In the genomic region with DNA sequence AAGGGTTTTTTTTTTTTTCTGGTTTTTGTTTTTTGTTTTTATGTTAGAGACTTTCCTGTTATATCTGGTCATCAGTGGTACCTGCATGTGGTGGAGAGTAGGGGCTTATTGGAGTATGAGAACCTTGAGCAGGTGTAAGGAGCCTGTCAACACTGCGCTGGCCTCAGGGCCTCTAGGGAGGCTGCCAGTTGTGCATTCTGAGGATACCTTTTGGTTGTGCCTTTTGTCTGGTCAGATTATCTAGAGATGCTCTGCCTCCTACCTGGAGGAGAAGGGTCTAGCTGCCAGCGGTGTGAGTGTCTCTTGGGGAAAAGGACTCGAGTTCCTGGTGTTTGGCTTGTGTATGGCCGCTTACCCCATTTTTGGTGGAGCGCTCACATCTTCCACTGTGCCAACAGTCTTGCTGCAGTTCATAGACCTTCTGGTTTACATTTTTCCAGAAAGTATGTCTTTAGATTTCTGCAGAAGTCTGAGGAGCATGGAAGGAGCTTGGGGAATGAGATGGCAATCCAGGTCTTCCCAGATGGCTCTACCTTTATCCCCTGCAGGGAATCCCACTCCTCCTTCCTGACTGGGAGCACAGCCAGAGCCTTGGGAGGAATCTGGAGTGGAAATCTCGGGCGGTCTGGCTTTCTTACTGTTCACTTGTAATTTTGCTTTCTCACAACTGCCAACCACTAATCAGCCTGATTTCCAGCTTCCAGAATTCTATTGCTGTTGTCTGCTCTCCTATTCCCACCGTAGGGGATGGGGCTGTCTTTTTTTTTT, we compare ENCODE assay signal across 17 cellular contexts. TPM values are rescaled to one million over a fixed set of nuclear protein-coding genes. Genes with fewer than 3 reads are reported as not detected.
DNase-seq lines count a peak whose midpoint lies in the region; ATAC-seq and TF ChIP-seq lines count a peak whose summit lies in the region.
"Had no signal": no experiment of that assay in that cellular context is flagged by ENCODE, and none has a peak within 500 bp of the region (broad histone marks: within the 10 kb centered on the region; RNA-seq: fewer than 3 reads in every experiment).

No MANE protein-coding gene starts in this region.

- no peak overlapping the region for H3K4me3 Mint-ChIP-seq in GM23338
- H3K4me3 Mint-ChIP-seq in activated naive CD8-positive, alpha-beta T cell treated with anti-CD3 and anti-CD28 coated beads for 36 hours = no peak overlapping the region

- intact Hi-C loops in A673 (cut with micrococcal nuclease; ENCODE audit: unreplicated experiment) = no loop called here
- intact Hi-C loops in left lung (cut with DNase I) = no loop called here
- intact Hi-C loops in cardiac septum (cut with DNase I) = no loop called here

- DNase-seq in A673 (ENCODE audit: low spot score) (no peak), GM23338 (ENCODE audit: low spot score) (no peak), left lung (no peak), NCI-H1694 (lab: John Stamatoyannopoulos, UW) (no peak), cardiac septum (ENCODE audit: low spot score) (no peak), suprapubic skin (ENCODE audit: low spot score in 2 of 2) (no peak)
- DNase-seq in activated naive CD8-positive, alpha-beta T cell treated with anti-CD3 and anti-CD28 coated beads for 36 hours = no peak
- DNase-seq: C1 segment of cervical spinal cord; effector memory CD4-positive, alpha-beta T cell; islet precursor cell; NCI-H1436 treated with DMSO at 0.1 percent for 48 hours; NCI-H748 treated with DMSO at 0.1 percent for 48 hours; retina; Right ventricle myocardium superior; stimulated activated CD4-positive, alpha-beta T cell treated with anti-CD3 and anti-CD28 coated beads, Interleukin-4, amount 100 ng/mL, for 1 hour had no signal

- peaks cover 12% of the 10 kb centered on the region for H3K36me3 Mint-ChIP-seq in GM23338 (ENCODE audit: low read depth)
- peaks cover 40% of the 10 kb centered on the region for H3K36me3 Mint-ChIP-seq in activated naive CD8-positive, alpha-beta T cell treated with anti-CD3 and anti-CD28 coated beads for 36 hours

- H3K9me3 ChIP-seq in A673 (ENCODE audit: low read depth, low read length, poor library complexity, severe bottlenecking) (no peaks in the 10 kb centered on the region), left lung (no peaks in the 10 kb centered on the region), suprapubic skin (no peaks in the 10 kb centered on the region)

- no peaks in the 10 kb centered on the region; the same call in 2 of the 3 replicates for H3K4me1 Mint-ChIP-seq in GM23338
- peaks cover 60% of the 10 kb centered on the region for H3K4me1 Mint-ChIP-seq in activated naive CD8-positive, alpha-beta T cell treated with anti-CD3 and anti-CD28 coated beads for 36 hours

- H3K4me1 ChIP-seq in A673 (ENCODE audit: insufficient read depth, low read length, poor library complexity, severe bottlenecking) = peaks cover 31% of the 10 kb centered on the region
- H3K4me1 ChIP-seq in GM23338 (ENCODE audit: insufficient read depth) = no peaks in the 10 kb centered on the region
- peaks cover 27 to 48% of the 10 kb centered on the region in 2 donors for H3K4me1 ChIP-seq in left lung
- H3K4me1 ChIP-seq in suprapubic skin = peaks cover 26% of the 10 kb centered on the region

- H3K4me3 ChIP-seq in A673 (ENCODE audit: low read depth, low read length, poor library complexity, severe bottlenecking) (no peak overlapping the region), GM23338 (no peak overlapping the region), left lung (no peak overlapping the region), suprapubic skin (no peak overlapping the region)
- H3K4me3 ChIP-seq: GM12878 had no signal

- H3K9me3 Mint-ChIP-seq in GM23338 = no peaks in the 10 kb centered on the region
- H3K9me3 Mint-ChIP-seq in activated naive CD8-positive, alpha-beta T cell treated with anti-CD3 and anti-CD28 coated beads for 36 hours = peaks cover 2% of the 10 kb centered on the region

- no peak for TF ChIP-seq CTCF in A673 (conservative IDR thresholded peaks at IDR 0.05; ENCODE audit: low read depth, low read length)
- no peak for TF ChIP-seq CTCF in GM23338 (conservative IDR thresholded peaks at IDR 0.05; ENCODE audit: low read depth in 2 of 2)
- no peak for TF ChIP-seq CTCF in left lung (IDR thresholded peaks at IDR 0.05)
- TF ChIP-seq CTCF in suprapubic skin (IDR thresholded peaks at IDR 0.05) = no peak

- no peak for TF ChIP-seq POLR2A in suprapubic skin (IDR thresholded peaks at IDR 0.05)

- POLR2A ChIA-PET in A673 (lab: Charles Lee; ENCODE audit: low non-redundant PET) = interaction anchor here (0.6 kb wide), 1 partner anchor 110 kb away, joined by 6 read pairs; no protein-coding TSS in a partner anchor

- CTCF ChIA-PET in A673 (lab: Charles Lee) = no interaction called here

- no TSS peak for BruUV-seq in A673 (replicated peaks; lab: Mats Ljungman, UMichigan)

- ATAC-seq in GM23338 (no peak), left lung (no peak), HG02885 (IDR thresholded peaks at IDR 0.05; ENCODE audit: poor library complexity, unreplicated experiment) (no peak)
- ATAC-seq: GM12878 had no signal

- no peak overlapping the region for H2AFZ ChIP-seq in GM23338

- no peaks in the 10 kb centered on the region for H3K9me2 ChIP-seq in GM23338 (ENCODE audit: insufficient read depth)

- no peak for TF ChIP-seq EP300 in suprapubic skin (IDR thresholded peaks at IDR 0.05)

- peaks cover 4% of the 10 kb centered on the region; the same call in 1 of the 2 replicates for H4K20me1 ChIP-seq in GM23338 (replicated peaks; ENCODE audit: insufficient read depth)

- H3K36me3 ChIP-seq in A673 (ENCODE audit: insufficient read depth, low read length, poor library complexity, severe bottlenecking) = peaks cover 6% of the 10 kb centered on the region
- H3K36me3 ChIP-seq in GM23338 (ENCODE audit: insufficient read depth) = no peaks in the 10 kb centered on the region
- peaks cover 0 to 49% of the 10 kb centered on the region in 2 donors for H3K36me3 ChIP-seq in left lung
- H3K36me3 ChIP-seq in suprapubic skin = peaks cover 21% of the 10 kb centered on the region

- no peaks in the 10 kb centered on the region for H3K27me3 Mint-ChIP-seq in GM23338 (ENCODE audit: insufficient read depth, low read depth, poor library complexity)
- no peaks in the 10 kb centered on the region for H3K27me3 Mint-ChIP-seq in activated naive CD8-positive, alpha-beta T cell treated with anti-CD3 and anti-CD28 coated beads for 36 hours

- H3K27ac ChIP-seq in A673 (ENCODE audit: low read depth, low read length, poor library complexity, severe bottlenecking) (peak overlapping the region; percentile 50), GM23338 (ENCODE audit: low read depth) (peak overlapping the region; percentile 26; the same call in 1 of the 2 replicates), left lung (peak overlapping the region; percentile 60 to 87), suprapubic skin (no peak overlapping the region)

- H3K27me3 ChIP-seq in A673 (replicated peaks; ENCODE audit: insufficient read depth, low read depth, low read length, poor library complexity) = no peaks in the 10 kb centered on the region
- no peaks in the 10 kb centered on the region for H3K27me3 ChIP-seq in GM23338 (ENCODE audit: insufficient read depth)
- no peaks in the 10 kb centered on the region for H3K27me3 ChIP-seq in left lung
- H3K27me3 ChIP-seq in suprapubic skin = no peaks in the 10 kb centered on the region

- H3K79me2 ChIP-seq in GM23338 (replicated peaks; ENCODE audit: insufficient read depth) = peaks cover 21% of the 10 kb centered on the region; the same call in 1 of the 2 replicates

- no peak overlapping the region for H3K4me2 ChIP-seq in GM23338

- H3K27ac Mint-ChIP-seq in GM23338 = no peak overlapping the region
- H3K27ac Mint-ChIP-seq in activated naive CD8-positive, alpha-beta T cell treated with anti-CD3 and anti-CD28 coated beads for 36 hours = peak overlapping the region; percentile 66

- WGBS in suprapubic skin = 73% methylated on average over 8 of the region's 8 CpGs

- H3F3A ChIP-seq in GM23338 (replicated peaks; ENCODE audit: low read depth) = no peaks in the 10 kb centered on the region

TF ChIP-seq in GM23338, 12 proteins besides CTCF, POLR2A, EP300 and RAD21 (continues in another document):
- TF ChIP-seq POLR2AphosphoS5 (IDR thresholded peaks at IDR 0.05; ENCODE audit: low read depth) (no peak), EZH2phosphoT487 (IDR thresholded peaks at IDR 0.05; ENCODE audit: unreplicated experiment) (no peak), EZH2 (IDR thresholded peaks at IDR 0.05; ENCODE audit: low read depth, unreplicated experiment) (no peak), ZNF114 (CRISPR knock-in tag; IDR thresholded peaks at IDR 0.05) (no peak), JUNB (IDR thresholded peaks at IDR 0.05; ENCODE audit: unreplicated experiment) (no peak), NANOG (IDR thresholded peaks at IDR 0.05; ENCODE audit: borderline replicate concordance) (no peak)
- TF ChIP-seq, protein P1, sequence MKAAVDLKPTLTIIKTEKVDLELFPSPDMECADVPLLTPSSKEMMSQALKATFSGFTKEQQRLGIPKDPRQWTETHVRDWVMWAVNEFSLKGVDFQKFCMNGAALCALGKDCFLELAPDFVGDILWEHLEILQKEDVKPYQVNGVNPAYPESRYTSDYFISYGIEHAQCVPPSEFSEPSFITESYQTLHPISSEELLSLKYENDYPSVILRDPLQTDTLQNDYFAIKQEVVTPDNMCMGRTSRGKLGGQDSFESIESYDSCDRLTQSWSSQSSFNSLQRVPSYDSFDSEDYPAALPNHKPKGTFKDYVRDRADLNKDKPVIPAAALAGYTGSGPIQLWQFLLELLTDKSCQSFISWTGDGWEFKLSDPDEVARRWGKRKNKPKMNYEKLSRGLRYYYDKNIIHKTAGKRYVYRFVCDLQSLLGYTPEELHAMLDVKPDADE (IDR thresholded peaks at IDR 0.05) = no peak

RNA-seq across cellular contexts. Expression of a gene that starts 49.9 kb away (rescaled TPM):
- total RNA-seq in A673 (2021) (47.4 and 47.8 TPM in 2 replicates), left lung (10 to 100 TPM; 70.7 to 98.6 TPM), cardiac septum (34.2 TPM), suprapubic skin (10 to 100 TPM; 33.4 to 40.9 (median 36.2) TPM)
- 26.2 and 26.4 TPM in 2 replicates for total RNA-seq in GM23338 (2014; rRNA removed; shearing (Covaris generic))
- 16.9 and 18.9 TPM in 2 replicates for polyA plus RNA-seq in GM23338 (2016; fragmentation: Nextera tagmentation; extraction: Ambion mirVana)
- total RNA-seq in activated naive CD8-positive, alpha-beta T cell treated with anti-CD3 and anti-CD28 coated beads for 36 hours = 10 to 100 TPM; 53.0 to 54.0 TPM
